Comparison of ENCODE assay signal across 1 cellular context in genomic region chr3:61806810-61807209, GRCh38.
A peak's percentile ranks its signal among the peaks of the same experiment; 100 is the strongest.
TF ChIP-seq lines count a peak whose summit lies in the region.

No MANE protein-coding gene starts in this region.

TF ChIP-seq in HEK293, 187 proteins besides CTCF, POLR2A, EP300 and RAD21 (continued from another document and continues in another):
- TF ChIP-seq, protein P1, sequence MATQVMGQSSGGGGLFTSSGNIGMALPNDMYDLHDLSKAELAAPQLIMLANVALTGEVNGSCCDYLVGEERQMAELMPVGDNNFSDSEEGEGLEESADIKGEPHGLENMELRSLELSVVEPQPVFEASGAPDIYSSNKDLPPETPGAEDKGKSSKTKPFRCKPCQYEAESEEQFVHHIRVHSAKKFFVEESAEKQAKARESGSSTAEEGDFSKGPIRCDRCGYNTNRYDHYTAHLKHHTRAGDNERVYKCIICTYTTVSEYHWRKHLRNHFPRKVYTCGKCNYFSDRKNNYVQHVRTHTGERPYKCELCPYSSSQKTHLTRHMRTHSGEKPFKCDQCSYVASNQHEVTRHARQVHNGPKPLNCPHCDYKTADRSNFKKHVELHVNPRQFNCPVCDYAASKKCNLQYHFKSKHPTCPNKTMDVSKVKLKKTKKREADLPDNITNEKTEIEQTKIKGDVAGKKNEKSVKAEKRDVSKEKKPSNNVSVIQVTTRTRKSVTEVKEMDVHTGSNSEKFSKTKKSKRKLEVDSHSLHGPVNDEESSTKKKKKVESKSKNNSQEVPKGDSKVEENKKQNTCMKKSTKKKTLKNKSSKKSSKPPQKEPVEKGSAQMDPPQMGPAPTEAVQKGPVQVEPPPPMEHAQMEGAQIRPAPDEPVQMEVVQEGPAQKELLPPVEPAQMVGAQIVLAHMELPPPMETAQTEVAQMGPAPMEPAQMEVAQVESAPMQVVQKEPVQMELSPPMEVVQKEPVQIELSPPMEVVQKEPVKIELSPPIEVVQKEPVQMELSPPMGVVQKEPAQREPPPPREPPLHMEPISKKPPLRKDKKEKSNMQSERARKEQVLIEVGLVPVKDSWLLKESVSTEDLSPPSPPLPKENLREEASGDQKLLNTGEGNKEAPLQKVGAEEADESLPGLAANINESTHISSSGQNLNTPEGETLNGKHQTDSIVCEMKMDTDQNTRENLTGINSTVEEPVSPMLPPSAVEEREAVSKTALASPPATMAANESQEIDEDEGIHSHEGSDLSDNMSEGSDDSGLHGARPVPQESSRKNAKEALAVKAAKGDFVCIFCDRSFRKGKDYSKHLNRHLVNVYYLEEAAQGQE (tag by site-specific recombination; IDR thresholded peaks at IDR 0.05) = no peak
- TF ChIP-seq, protein P2, sequence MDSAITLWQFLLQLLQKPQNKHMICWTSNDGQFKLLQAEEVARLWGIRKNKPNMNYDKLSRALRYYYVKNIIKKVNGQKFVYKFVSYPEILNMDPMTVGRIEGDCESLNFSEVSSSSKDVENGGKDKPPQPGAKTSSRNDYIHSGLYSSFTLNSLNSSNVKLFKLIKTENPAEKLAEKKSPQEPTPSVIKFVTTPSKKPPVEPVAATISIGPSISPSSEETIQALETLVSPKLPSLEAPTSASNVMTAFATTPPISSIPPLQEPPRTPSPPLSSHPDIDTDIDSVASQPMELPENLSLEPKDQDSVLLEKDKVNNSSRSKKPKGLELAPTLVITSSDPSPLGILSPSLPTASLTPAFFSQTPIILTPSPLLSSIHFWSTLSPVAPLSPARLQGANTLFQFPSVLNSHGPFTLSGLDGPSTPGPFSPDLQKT (IDR thresholded peaks at IDR 0.05; ENCODE audit: borderline replicate concordance, low read depth, low read length) = no peak
- no peak for TF ChIP-seq ZNF10 (tag by site-specific recombination; IDR thresholded peaks at IDR 0.05)
- no peak for TF ChIP-seq ZNF677 (tag by site-specific recombination; IDR thresholded peaks at IDR 0.05)
- TF ChIP-seq ZNF521 (tag by site-specific recombination; IDR thresholded peaks at IDR 0.05) = no peak
- no peak for TF ChIP-seq ZNF175 (tag by site-specific recombination; IDR thresholded peaks at IDR 0.05)
- TF ChIP-seq ZNF843 (tag by site-specific recombination; IDR thresholded peaks at IDR 0.05) = peak; percentile 52
- no peak for TF ChIP-seq ZXDB (tag by site-specific recombination; IDR thresholded peaks at IDR 0.05)
- TF ChIP-seq KLF17 (tag by site-specific recombination; IDR thresholded peaks at IDR 0.05) = no peak
- peak; percentile 44; the same call in 1 of the 2 replicates for TF ChIP-seq TCF7L2 (IDR thresholded peaks at IDR 0.05; ENCODE audit: borderline replicate concordance, low read depth, low read length)
- TF ChIP-seq YY1 (tag by site-specific recombination; IDR thresholded peaks at IDR 0.05) = no peak
- no peak for TF ChIP-seq ZNF596 (tag by site-specific recombination; IDR thresholded peaks at IDR 0.05)
- TF ChIP-seq PRDM6 (tag by site-specific recombination; IDR thresholded peaks at IDR 0.05) = peak; percentile 95
- no peak for TF ChIP-seq ZNF571 (tag by site-specific recombination; IDR thresholded peaks at IDR 0.05)
- TF ChIP-seq ZSCAN30 (tag by site-specific recombination; IDR thresholded peaks at IDR 0.05) = peak; percentile 63; the same call in 1 of the 2 replicates
- TF ChIP-seq FEZF1 (tag by site-specific recombination; IDR thresholded peaks at IDR 0.05) = peak; percentile 74
- no peak for TF ChIP-seq ZNF350 (tag by site-specific recombination; IDR thresholded peaks at IDR 0.05)
- no peak for TF ChIP-seq GLI4 (tag by site-specific recombination; IDR thresholded peaks at IDR 0.05)
- no peak for TF ChIP-seq ZBTB8A (tag by site-specific recombination; IDR thresholded peaks at IDR 0.05)
- 0 out of 2 replicates have a peak, but pooled peaks have one; percentile 19 for TF ChIP-seq SCRT2 (tag by site-specific recombination; IDR thresholded peaks at IDR 0.05)
- TF ChIP-seq ZNF354C (tag by site-specific recombination; IDR thresholded peaks at IDR 0.05; ENCODE audit: borderline replicate concordance, low read depth) = no peak
- TF ChIP-seq ZNF184 (tag by site-specific recombination; IDR thresholded peaks at IDR 0.05) = no peak
- TF ChIP-seq ZNF768 (tag by site-specific recombination; IDR thresholded peaks at IDR 0.05) = 0 out of 2 replicates have a peak, but pooled peaks have one; percentile 1
- TF ChIP-seq ZNF639 (tag by site-specific recombination; IDR thresholded peaks at IDR 0.05) = no peak
- TF ChIP-seq ZBTB20 (tag by site-specific recombination; IDR thresholded peaks at IDR 0.05) = no peak
- TF ChIP-seq ZBTB7A (tag by site-specific recombination; IDR thresholded peaks at IDR 0.05; ENCODE audit: low read depth) = no peak
- TF ChIP-seq ZNF561 (tag by site-specific recombination; IDR thresholded peaks at IDR 0.05; ENCODE audit: borderline replicate concordance) = no peak
- TF ChIP-seq ZNF629 (tag by site-specific recombination; IDR thresholded peaks at IDR 0.05) = no peak
- no peak for TF ChIP-seq ZBTB17 (tag by site-specific recombination; IDR thresholded peaks at IDR 0.05)
- no peak for TF ChIP-seq ZNF654 (tag by site-specific recombination; IDR thresholded peaks at IDR 0.05; ENCODE audit: low read depth)
- TF ChIP-seq SALL2 (tag by site-specific recombination; IDR thresholded peaks at IDR 0.05; ENCODE audit: borderline replicate concordance) = no peak
- no peak for TF ChIP-seq BCL11A (tag by site-specific recombination; IDR thresholded peaks at IDR 0.05; ENCODE audit: low read depth)
- TF ChIP-seq IKZF3 (tag by site-specific recombination; IDR thresholded peaks at IDR 0.05) = peak; percentile 53; the same call in 1 of the 2 replicates
- no peak for TF ChIP-seq ZSCAN16 (tag by site-specific recombination; IDR thresholded peaks at IDR 0.05)
- no peak for TF ChIP-seq ZNF560 (tag by site-specific recombination; IDR thresholded peaks at IDR 0.05; ENCODE audit: borderline replicate concordance)
- TF ChIP-seq ZBTB1 (tag by site-specific recombination; IDR thresholded peaks at IDR 0.05) = no peak
- no peak for TF ChIP-seq ZNF114 (tag by site-specific recombination; IDR thresholded peaks at IDR 0.05)
- no peak for TF ChIP-seq ZNF292 (tag by site-specific recombination; IDR thresholded peaks at IDR 0.05; ENCODE audit: borderline replicate concordance, low read depth)
- TF ChIP-seq ZNF2 (tag by site-specific recombination; IDR thresholded peaks at IDR 0.05) = no peak
- TF ChIP-seq, protein P3, sequence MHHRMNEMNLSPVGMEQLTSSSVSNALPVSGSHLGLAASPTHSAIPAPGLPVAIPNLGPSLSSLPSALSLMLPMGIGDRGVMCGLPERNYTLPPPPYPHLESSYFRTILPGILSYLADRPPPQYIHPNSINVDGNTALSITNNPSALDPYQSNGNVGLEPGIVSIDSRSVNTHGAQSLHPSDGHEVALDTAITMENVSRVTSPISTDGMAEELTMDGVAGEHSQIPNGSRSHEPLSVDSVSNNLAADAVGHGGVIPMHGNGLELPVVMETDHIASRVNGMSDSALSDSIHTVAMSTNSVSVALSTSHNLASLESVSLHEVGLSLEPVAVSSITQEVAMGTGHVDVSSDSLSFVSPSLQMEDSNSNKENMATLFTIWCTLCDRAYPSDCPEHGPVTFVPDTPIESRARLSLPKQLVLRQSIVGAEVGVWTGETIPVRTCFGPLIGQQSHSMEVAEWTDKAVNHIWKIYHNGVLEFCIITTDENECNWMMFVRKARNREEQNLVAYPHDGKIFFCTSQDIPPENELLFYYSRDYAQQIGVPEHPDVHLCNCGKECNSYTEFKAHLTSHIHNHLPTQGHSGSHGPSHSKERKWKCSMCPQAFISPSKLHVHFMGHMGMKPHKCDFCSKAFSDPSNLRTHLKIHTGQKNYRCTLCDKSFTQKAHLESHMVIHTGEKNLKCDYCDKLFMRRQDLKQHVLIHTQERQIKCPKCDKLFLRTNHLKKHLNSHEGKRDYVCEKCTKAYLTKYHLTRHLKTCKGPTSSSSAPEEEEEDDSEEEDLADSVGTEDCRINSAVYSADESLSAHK (tag by site-specific recombination; IDR thresholded peaks at IDR 0.05) = peak; percentile 56
- TF ChIP-seq ZBTB49 (tag by site-specific recombination; IDR thresholded peaks at IDR 0.05; ENCODE audit: low read depth) = no peak
- no peak for TF ChIP-seq GLIS1 (tag by site-specific recombination; IDR thresholded peaks at IDR 0.05)
- 0 out of 2 replicates have a peak, but pooled peaks have one; percentile 50 for TF ChIP-seq SCRT1 (tag by site-specific recombination; IDR thresholded peaks at IDR 0.05; ENCODE audit: borderline replicate concordance)
- TF ChIP-seq, protein P4, sequence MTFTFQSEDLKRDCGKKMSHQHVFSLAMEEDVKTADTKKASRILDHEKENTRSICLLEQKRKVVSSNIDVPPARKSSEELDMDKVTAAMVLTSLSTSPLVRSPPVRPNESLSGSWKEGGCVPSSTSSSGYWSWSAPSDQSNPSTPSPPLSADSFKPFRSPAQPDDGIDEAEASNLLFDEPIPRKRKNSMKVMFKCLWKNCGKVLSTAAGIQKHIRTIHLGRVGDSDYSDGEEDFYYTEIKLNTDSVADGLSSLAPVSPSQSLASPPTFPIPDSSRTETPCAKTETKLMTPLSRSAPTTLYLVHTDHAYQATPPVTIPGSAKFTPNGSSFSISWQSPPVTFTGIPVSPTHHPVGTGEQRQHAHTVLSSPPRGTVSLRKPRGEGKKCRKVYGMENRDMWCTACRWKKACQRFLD (tag by site-specific recombination; IDR thresholded peaks at IDR 0.05) = no peak
- no peak for TF ChIP-seq SP7 (tag by site-specific recombination; IDR thresholded peaks at IDR 0.05)
- TF ChIP-seq ZNF645 (tag by site-specific recombination; IDR thresholded peaks at IDR 0.05) = no peak
- no peak for TF ChIP-seq ZNF707 (tag by site-specific recombination; IDR thresholded peaks at IDR 0.05)
